ENCODE assay signal across 25 cellular contexts in the genomic region with DNA sequence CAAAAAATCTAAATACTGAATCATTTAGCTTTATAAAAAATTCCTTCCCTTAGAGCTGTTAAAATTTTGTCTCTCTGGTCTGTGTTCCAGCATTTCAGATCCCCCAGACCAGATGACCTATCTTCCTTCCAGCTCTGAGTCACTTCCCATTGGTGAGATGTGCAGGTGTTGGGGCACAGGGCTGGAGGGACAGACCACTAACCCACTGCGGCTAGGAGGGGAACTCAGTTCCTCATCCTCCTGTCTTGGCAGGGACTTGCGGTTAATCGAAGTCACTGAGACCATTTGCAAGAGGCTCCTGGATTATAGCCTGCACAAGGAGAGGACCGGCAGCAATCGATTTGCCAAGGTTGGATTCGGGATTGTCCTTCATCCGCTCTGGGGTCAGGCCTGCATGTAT. TPM values are rescaled to one million over a fixed set of nuclear protein-coding genes. Genes with fewer than 3 reads are reported as not detected.
DNase-seq lines count a peak whose midpoint lies in the region; ATAC-seq and TF ChIP-seq lines count a peak whose summit lies in the region.
"Had no signal": no experiment of that assay in that cellular context is flagged by ENCODE, and none has a peak within 500 bp of the region (broad histone marks: within the 10 kb centered on the region; RNA-seq: fewer than 3 reads in every experiment).

No MANE protein-coding gene starts in this region.

- no peaks in the 10 kb centered on the region for H3K27me3 Mint-ChIP-seq in naive thymus-derived CD8-positive, alpha-beta T cell
- no peaks in the 10 kb centered on the region for H3K27me3 Mint-ChIP-seq in activated CD4-positive, alpha-beta memory T cell treated with anti-CD3 and anti-CD28 coated beads, Interleukin-2, amount 10 ng/mL, durations not matched to agents 7 days and 5 days
- H3K27me3 Mint-ChIP-seq: activated CD4-positive, alpha-beta T cell treated with anti-CD3 and anti-CD28 coated beads, Interleukin-2, amount 10 ng/mL, durations not matched to agents 24 days and 14 days had no signal

- TF ChIP-seq CTCF in prostate gland (IDR thresholded peaks at IDR 0.05): no peak

- H3K36me3 ChIP-seq in prostate gland: peaks cover 3 to 26% of the 10 kb centered on the region in 2 donors
- H3K36me3 ChIP-seq: uterus had no signal

- DNase-seq in SIG-M5 treated with dmso at 0.1 percent for 504 hours (lab: John Stamatoyannopoulos, UW; ENCODE audit: unreplicated experiment) (peak; percentile 20), SIG-M5 (lab: John Stamatoyannopoulos, UW) (no peak), Kasumi-1 (lab: John Stamatoyannopoulos, UW) (peak; percentile 20 to 37), SKM-1 treated with dmso at 0.1 percent for 144 hours (lab: John Stamatoyannopoulos, UW; ENCODE audit: unreplicated experiment) (peak; percentile 68), prostate gland (ENCODE audit: low spot score) (no peak)
- no peak for DNase-seq in naive thymus-derived CD8-positive, alpha-beta T cell
- no peak for DNase-seq in effector CD8-positive, alpha-beta T cell (lab: John Stamatoyannopoulos, UW)
- DNase-seq in activated CD4-positive, alpha-beta memory T cell treated with anti-CD3 and anti-CD28 coated beads, Interleukin-2, amount 10 ng/mL, durations not matched to agents 7 days and 5 days: no peak
- DNase-seq: activated CD4-positive, alpha-beta T cell treated with anti-CD3 and anti-CD28 coated beads, Interleukin-2, amount 10 ng/mL, durations not matched to agents 24 days and 14 days; activated CD8-positive, alpha-beta memory T cell treated with anti-CD3 and anti-CD28 coated beads, Interleukin-2, amount 50 U/mL, for 48 hours; anterior cingulate cortex; caudate nucleus; dorsolateral prefrontal cortex; GM23248; heart right ventricle; immature natural killer cell; left ventricle myocardium inferior; mucosa of descending colon; NCI-H1092; NCI-H2029; NCI-H446 treated with DMSO at 0.1 percent for 48 hours; stimulated activated CD4-positive, alpha-beta T cell treated with anti-CD3 and anti-CD28 coated beads, Interleukin-4, amount 100 ng/mL, for 1 hour; uterus had no signal

- TF ChIP-seq POLR2A in prostate gland (IDR thresholded peaks at IDR 0.05): no peak

- H3K27me3 ChIP-seq in prostate gland (replicated peaks; ENCODE audit: insufficient read depth): no peaks in the 10 kb centered on the region
- H3K27me3 ChIP-seq: dorsolateral prefrontal cortex, heart right ventricle, uterus had no signal

- CTCF ChIA-PET in activated CD4-positive, alpha-beta memory T cell treated with anti-CD3 and anti-CD28 coated beads, Interleukin-2, amount 10 ng/mL, durations not matched to agents 7 days and 5 days (lab: Charles Lee): interaction anchor here (1.6 kb wide), 1 partner anchor 79 kb away, joined by 3 read pairs; a partner anchor contains a TSS

- 85% methylated on average over 7 of the region's 7 CpGs for WGBS in prostate gland

- no peaks in the 10 kb centered on the region for H3K9me3 Mint-ChIP-seq in naive thymus-derived CD8-positive, alpha-beta T cell
- no peaks in the 10 kb centered on the region for H3K9me3 Mint-ChIP-seq in activated CD4-positive, alpha-beta memory T cell treated with anti-CD3 and anti-CD28 coated beads, Interleukin-2, amount 10 ng/mL, durations not matched to agents 7 days and 5 days
- H3K9me3 Mint-ChIP-seq: activated CD4-positive, alpha-beta T cell treated with anti-CD3 and anti-CD28 coated beads, Interleukin-2, amount 10 ng/mL, durations not matched to agents 24 days and 14 days; immature natural killer cell had no signal

- POLR2A ChIA-PET in naive thymus-derived CD8-positive, alpha-beta T cell (lab: Charles Lee): interaction anchor here (0.8 kb wide), 1 partner anchor 9 kb away, joined by 6 read pairs; no protein-coding TSS in a partner anchor
- POLR2A ChIA-PET in activated CD4-positive, alpha-beta memory T cell treated with anti-CD3 and anti-CD28 coated beads, Interleukin-2, amount 10 ng/mL, durations not matched to agents 7 days and 5 days (lab: Charles Lee): interaction anchor here (0.9 kb wide), 1 partner anchor 11 kb away, joined by 4 read pairs; no protein-coding TSS in a partner anchor

- no peak overlapping the region for H3K27ac ChIP-seq in prostate gland
- H3K27ac ChIP-seq: 22Rv1, dorsolateral prefrontal cortex, GM23248, heart right ventricle, left ventricle myocardium inferior, uterus had no signal

- H3K4me1 Mint-ChIP-seq in naive thymus-derived CD8-positive, alpha-beta T cell: peaks cover 32 to 80% (median 57%) of the 10 kb centered on the region in 4 donors
- peaks cover 31% of the 10 kb centered on the region for H3K4me1 Mint-ChIP-seq in activated CD4-positive, alpha-beta memory T cell treated with anti-CD3 and anti-CD28 coated beads, Interleukin-2, amount 10 ng/mL, durations not matched to agents 7 days and 5 days

- no peak overlapping the region for H3K4me3 ChIP-seq in prostate gland
- H3K4me3 ChIP-seq: dorsolateral prefrontal cortex, GM23248, heart right ventricle, left ventricle myocardium inferior, mucosa of descending colon, uterus had no signal

- H3K27ac Mint-ChIP-seq in naive thymus-derived CD8-positive, alpha-beta T cell: peak overlapping the region in 8 of 10 donors; percentile 44 to 97 (median 78)
- no peak overlapping the region for H3K27ac Mint-ChIP-seq in activated CD4-positive, alpha-beta memory T cell treated with anti-CD3 and anti-CD28 coated beads, Interleukin-2, amount 10 ng/mL, durations not matched to agents 7 days and 5 days
- H3K27ac Mint-ChIP-seq: activated CD4-positive, alpha-beta T cell treated with anti-CD3 and anti-CD28 coated beads, Interleukin-2, amount 10 ng/mL, durations not matched to agents 24 days and 14 days had no signal

- H3K9me3 ChIP-seq in prostate gland: no peaks in the 10 kb centered on the region
- H3K9me3 ChIP-seq: heart right ventricle, left ventricle myocardium inferior, mucosa of descending colon, uterus had no signal

- intact Hi-C loops in prostate gland (cut with DNase I): no loop called here

- ATAC-seq in naive thymus-derived CD8-positive, alpha-beta T cell: no peak
- ATAC-seq: heart right ventricle, mucosa of descending colon had no signal

- peaks cover 0 to 80% (median 10%) of the 10 kb centered on the region in 3 donors for H3K36me3 Mint-ChIP-seq in naive thymus-derived CD8-positive, alpha-beta T cell
- H3K36me3 Mint-ChIP-seq in activated CD4-positive, alpha-beta memory T cell treated with anti-CD3 and anti-CD28 coated beads, Interleukin-2, amount 10 ng/mL, durations not matched to agents 7 days and 5 days (ENCODE audit: low read depth): peaks cover 60% of the 10 kb centered on the region

- peaks cover 6% of the 10 kb centered on the region for H3K4me1 ChIP-seq in prostate gland (replicated peaks)
- H3K4me1 ChIP-seq: uterus had no signal

- H3K4me3 Mint-ChIP-seq in naive thymus-derived CD8-positive, alpha-beta T cell: no peak overlapping the region
- no peak overlapping the region for H3K4me3 Mint-ChIP-seq in activated CD4-positive, alpha-beta memory T cell treated with anti-CD3 and anti-CD28 coated beads, Interleukin-2, amount 10 ng/mL, durations not matched to agents 7 days and 5 days
- H3K4me3 Mint-ChIP-seq: activated CD4-positive, alpha-beta T cell treated with anti-CD3 and anti-CD28 coated beads, Interleukin-2, amount 10 ng/mL, durations not matched to agents 24 days and 14 days; immature natural killer cell had no signal

RNA-seq across cellular contexts. Expression of a gene that starts 6.0 kb away (rescaled TPM):
- 100 to 1,000 TPM; 102 to 103 TPM for total RNA-seq in naive thymus-derived CD8-positive, alpha-beta T cell
- 100 to 1,000 TPM in 2 of 3 donors, 10 to 100 TPM in 1; 90.3 to 158 (median 124) TPM for polyA plus RNA-seq in naive thymus-derived CD8-positive, alpha-beta T cell
- 10 to 100 TPM; 52.3 to 68.5 TPM for total RNA-seq in prostate gland
- total RNA-seq in activated CD4-positive, alpha-beta memory T cell treated with anti-CD3 and anti-CD28 coated beads, Interleukin-2, amount 10 ng/mL, durations not matched to agents 7 days and 5 days: 10 to 100 TPM; 51.1 to 53.2 TPM

RNA-seq across cellular contexts. Expression of a gene that starts 19.5 kb away (rescaled TPM):
- total RNA-seq in naive thymus-derived CD8-positive, alpha-beta T cell: not detected
- not detected for polyA plus RNA-seq in naive thymus-derived CD8-positive, alpha-beta T cell
- not detected for total RNA-seq in prostate gland
- total RNA-seq in activated CD4-positive, alpha-beta memory T cell treated with anti-CD3 and anti-CD28 coated beads, Interleukin-2, amount 10 ng/mL, durations not matched to agents 7 days and 5 days: not detected
- total RNA-seq: activated CD4-positive, alpha-beta T cell treated with anti-CD3 and anti-CD28 coated beads, Interleukin-2, amount 10 ng/mL, durations not matched to agents 24 days and 14 days; GM23248; heart right ventricle; left ventricle myocardium inferior; mucosa of descending colon; renal cortical epithelial cell had no signal
- polyA plus RNA-seq: GM23248 had no signal

RNA-seq across cellular contexts. Expression of a gene that starts 25.2 kb away (rescaled TPM):
- 1 to 10 TPM; 1.9 to 2.1 TPM for total RNA-seq in naive thymus-derived CD8-positive, alpha-beta T cell
- polyA plus RNA-seq in naive thymus-derived CD8-positive, alpha-beta T cell: under 1 TPM in 2 of 3 donors, not detected in 1; 0.19 to 0.34 TPM
- 10 to 100 TPM; 14.7 to 85.9 TPM for total RNA-seq in prostate gland
- total RNA-seq in activated CD4-positive, alpha-beta memory T cell treated with anti-CD3 and anti-CD28 coated beads, Interleukin-2, amount 10 ng/mL, durations not matched to agents 7 days and 5 days: under 1 TPM; 0.38 to 0.60 TPM
- total RNA-seq: GM23248 had no signal
- polyA plus RNA-seq: GM23248 had no signal

RNA-seq across cellular contexts. Expression of a gene that starts 43.7 kb away (rescaled TPM):
- 10 to 100 TPM; 34.5 to 38.3 TPM for total RNA-seq in naive thymus-derived CD8-positive, alpha-beta T cell
- polyA plus RNA-seq in naive thymus-derived CD8-positive, alpha-beta T cell: 10 to 100 TPM; 17.6 to 30.8 (median 23.6) TPM
- 10 to 100 TPM; 23.9 to 57.9 TPM for total RNA-seq in prostate gland
- 10 to 100 TPM; 27.4 to 29.1 TPM for total RNA-seq in activated CD4-positive, alpha-beta memory T cell treated with anti-CD3 and anti-CD28 coated beads, Interleukin-2, amount 10 ng/mL, durations not matched to agents 7 days and 5 days

RNA-seq across cellular contexts. Expression of a gene that starts 49.0 kb away (rescaled TPM):
- total RNA-seq in naive thymus-derived CD8-positive, alpha-beta T cell: 10 to 100 TPM; 27.0 to 32.4 TPM
- polyA plus RNA-seq in naive thymus-derived CD8-positive, alpha-beta T cell: 10 to 100 TPM; 11.6 to 29.8 (median 17.6) TPM
- total RNA-seq in prostate gland: 10 to 100 TPM; 55.1 to 95.9 TPM
- total RNA-seq in activated CD4-positive, alpha-beta memory T cell treated with anti-CD3 and anti-CD28 coated beads, Interleukin-2, amount 10 ng/mL, durations not matched to agents 7 days and 5 days: 10 to 100 TPM; 56.8 to 59.3 TPM

Comparison
In these comparisons a context has a peak if more than half of its experiments do, and no peak if none do; other contexts are left out.
1. DNase-seq: peak in SIG-M5 treated with dmso at 0.1 percent for 504 hours (single experiment), Kasumi-1 (2 of 2) and SKM-1 treated with dmso at 0.1 percent for 144 hours (single experiment); none in SIG-M5 (single experiment), naive thymus-derived CD8-positive, alpha-beta T cell (0 of 10), effector CD8-positive, alpha-beta T cell (single experiment), prostate gland (single experiment) and activated CD4-positive, alpha-beta memory T cell treated with anti-CD3 and anti-CD28 coated beads, Interleukin-2, amount 10 ng/mL, durations not matched to agents 7 days and 5 days (single experiment).
2. RNA of a gene that starts 25.2 kb away (total RNA-seq): 14.7 to 85.9 TPM in prostate gland; 1.9 to 2.1 TPM in naive thymus-derived CD8-positive, alpha-beta T cell and 0.38 to 0.60 TPM in activated CD4-positive, alpha-beta memory T cell treated with anti-CD3 and anti-CD28 coated beads, Interleukin-2, amount 10 ng/mL, durations not matched to agents 7 days and 5 days; every median in the first group is over 4 times any median in the second.